16 cellular contexts compared by ENCODE assay signal in the genomic region with DNA sequence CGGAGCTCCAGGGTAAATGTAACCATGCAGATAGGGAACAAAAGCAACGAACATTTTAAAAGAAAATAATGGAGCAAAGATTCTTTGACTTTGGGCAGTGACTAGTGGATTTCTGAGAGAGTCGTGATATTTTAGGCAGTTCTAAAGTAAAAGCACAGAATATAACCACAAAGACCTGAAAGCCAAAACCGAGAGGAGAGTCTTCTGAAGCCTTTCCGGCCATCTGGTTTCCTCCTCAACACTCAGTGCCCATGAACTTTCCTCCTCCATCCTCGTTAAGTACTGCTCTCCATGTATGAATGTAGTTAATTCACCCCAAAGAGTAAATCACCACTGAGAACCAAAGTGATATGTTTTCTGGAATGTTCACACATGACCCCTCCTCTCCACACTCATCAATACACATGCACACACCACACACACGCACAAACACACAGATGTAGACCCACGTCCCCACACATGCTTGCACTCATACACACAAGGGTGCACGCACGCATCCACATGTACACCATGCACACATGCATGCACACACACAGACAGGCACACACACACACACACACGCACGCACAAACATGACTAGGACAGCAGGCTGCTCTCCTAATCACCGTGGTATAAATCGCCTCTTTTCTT.
DNase-seq lines count a peak whose midpoint lies in the region; ATAC-seq, FAIRE-seq and TF ChIP-seq lines count a peak whose summit lies in the region.
"Had no signal": no experiment of that assay in that cellular context is flagged by ENCODE, and none has a peak within 500 bp of the region (broad histone marks: within the 10 kb centered on the region; RNA-seq: fewer than 3 reads in every experiment).

No MANE protein-coding gene starts in this region.

- H3K27me3 ChIP-seq in bronchial epithelial cell (ENCODE audit: control insufficient read depth, insufficient read depth, low read length) (no peaks in the 10 kb centered on the region), stomach (peaks cover 0 to 26% (median 0%) of the 10 kb centered on the region in 3 donors), WERI-Rb-1 (ENCODE audit: insufficient read depth, low read depth, severe bottlenecking) (peaks cover 58% of the 10 kb centered on the region)

- H3K4me3 ChIP-seq in bronchial epithelial cell (ENCODE audit: low read depth, low read length), result no peak overlapping the region
- no peak overlapping the region for H3K4me3 ChIP-seq in stomach
- H3K4me3 ChIP-seq in WERI-Rb-1 (ENCODE audit: low read depth, low read length), result no peak overlapping the region

- TF ChIP-seq EP300 in stomach (IDR thresholded peaks at IDR 0.05), result no peak

- H3K36me3 ChIP-seq in bronchial epithelial cell (ENCODE audit: control insufficient read depth, insufficient read depth, low read length) (no peaks in the 10 kb centered on the region), stomach (no peaks in the 10 kb centered on the region), WERI-Rb-1 (no peaks in the 10 kb centered on the region)

- no peak for TF ChIP-seq POLR2A in stomach (IDR thresholded peaks at IDR 0.05)

- intact Hi-C loops in stomach (cut with DNase I; ENCODE audit: low total_unique reads), result loop anchor here (5.0 kb wide), 1 partner anchor 1044 kb away; no protein-coding TSS in a partner anchor

- peak; percentile 49 for DNase-seq in GM13976 (ENCODE audit: low spot score)
- DNase-seq in bronchial epithelial cell (ENCODE audit: low read depth), result no peak
- no peak for DNase-seq in stomach
- no peak for DNase-seq in islet precursor cell
- no peak for DNase-seq in NAMALWA (ENCODE audit: low spot score)
- no peak for DNase-seq in WERI-Rb-1
- DNase-seq: activated CD4-positive, alpha-beta T cell treated with anti-CD3 and anti-CD28 coated beads for 4 hours; activated naive CD4-positive, alpha-beta T cell treated with anti-CD3 and anti-CD28 coated beads, Interleukin-2, amount 10 ng/mL, durations not matched to agents 7 days and 5 days; mesenchymal stem cell; NCI-H1105; NCI-H345; stimulated activated naive CD8-positive, alpha-beta T cell treated with anti-CD3 and anti-CD28 coated beads, Interleukin-15, amount 100 ng/mL, for 72 hours had no signal

- FAIRE-seq in bronchial epithelial cell (lab: Jason Lieb, UNC), result peak; percentile 93
- FAIRE-seq: G401.6 had no signal

- no peaks in the 10 kb centered on the region for H3K9me3 ChIP-seq in stomach
- no peaks in the 10 kb centered on the region for H3K9me3 ChIP-seq in WERI-Rb-1 (ENCODE audit: severe bottlenecking)

- in situ Hi-C loops in GM13976 (cut with MboI; ENCODE audit: low sequenced_read_pairs, unreplicated experiment), result loop anchor here (25.0 kb wide), 1 partner anchor 1054 kb away; no protein-coding TSS in a partner anchor

- H3K27ac ChIP-seq in stomach, result no peak overlapping the region
- H3K27ac ChIP-seq in WERI-Rb-1, result no peak overlapping the region

- WGBS in stomach, 5 donors, result 76 to 81% (median 80%) methylated on average over 14 of the region's 14 CpGs

- TF ChIP-seq CTCF in GM13976 (IDR thresholded peaks at IDR 0.05; ENCODE audit: borderline replicate concordance, control extremely low read depth, extremely low read depth, insufficient read depth, missing control alignments), result no peak
- no peak for TF ChIP-seq CTCF in bronchial epithelial cell (IDR thresholded peaks at IDR 0.05; ENCODE audit: insufficient read depth, low read length, severe bottlenecking)
- no peak for TF ChIP-seq CTCF in stomach (IDR thresholded peaks at IDR 0.05)
- no peak for TF ChIP-seq CTCF in WERI-Rb-1 (IDR thresholded peaks at IDR 0.05; ENCODE audit: low read depth, low read length)

- ATAC-seq in GM21515 (IDR thresholded peaks at IDR 0.05; ENCODE audit: unreplicated experiment) (peak; percentile 66), HG03342 (IDR thresholded peaks at IDR 0.05; ENCODE audit: unreplicated experiment) (peak; percentile 53)
- ATAC-seq: Right ventricle myocardium inferior; stimulated activated naive CD8-positive, alpha-beta T cell treated with anti-CD3 and anti-CD28 coated beads, Interleukin-15, amount 100 ng/mL, for 72 hours had no signal

- no peaks in the 10 kb centered on the region for H3K4me1 ChIP-seq in stomach
